ENCODE assay signal across 7 cellular contexts in the genomic region with DNA sequence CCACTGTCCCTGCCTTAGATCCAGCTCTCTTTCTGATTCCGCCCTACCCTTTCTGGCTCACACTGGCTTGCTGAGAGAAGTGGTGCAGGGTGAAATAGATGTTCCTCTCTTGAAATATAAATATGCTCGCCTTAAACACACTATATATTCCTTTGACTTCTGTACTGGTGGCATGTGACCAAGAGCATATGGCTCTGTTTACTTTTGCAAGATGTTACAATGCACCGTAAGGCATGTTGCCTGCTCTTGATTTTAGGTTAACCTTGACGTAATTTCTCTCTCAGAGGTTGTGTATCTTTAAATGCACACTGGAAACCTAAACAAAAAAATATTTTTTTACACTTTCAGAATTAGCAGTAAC. TPM values are rescaled to one million over a fixed set of nuclear protein-coding genes. Genes with fewer than 3 reads are reported as not detected.
DNase-seq lines count a peak whose midpoint lies in the region; ATAC-seq and TF ChIP-seq lines count a peak whose summit lies in the region.

No MANE protein-coding gene starts in this region.

- no peaks in the 10 kb centered on the region for H3K4me1 ChIP-seq in prostate gland (replicated peaks)

- H3K4me3 ChIP-seq in NB4 (ENCODE audit: low read depth, low read length) (peak overlapping the region; percentile 87), epithelial cell of esophagus (ENCODE audit: low read length) (peak overlapping the region; percentile 93), prostate gland (peak overlapping the region; percentile 73 to 85)

- H3K27ac ChIP-seq in prostate gland, result peak overlapping the region in 1 of 2 donors; percentile 67

- no peaks in the 10 kb centered on the region for H3K9me3 ChIP-seq in prostate gland

- DNase-seq in NB4 (ENCODE audit: low read depth), result no peak
- no peak for DNase-seq in epithelial cell of esophagus (ENCODE audit: low read depth)
- no peak for DNase-seq in prostate gland (ENCODE audit: low spot score)
- no peak for DNase-seq in NCI-H187 treated with DMSO at 0.1 percent for 48 hours (lab: John Stamatoyannopoulos, UW)

- peak; percentile 1 for ATAC-seq in GM19452 (IDR thresholded peaks at IDR 0.05; ENCODE audit: unreplicated experiment)
- no peak for ATAC-seq in GM18511 (IDR thresholded peaks at IDR 0.05; ENCODE audit: unreplicated experiment)
- ATAC-seq in HG03159 (IDR thresholded peaks at IDR 0.05; ENCODE audit: unreplicated experiment), result no peak

- TF ChIP-seq POLR2A in NB4 (IDR thresholded peaks at IDR 0.05; ENCODE audit: extremely low read depth, insufficient read length) (no peak), prostate gland (IDR thresholded peaks at IDR 0.05) (no peak)

- peaks cover 15% of the 10 kb centered on the region for H3K27me3 ChIP-seq in prostate gland (replicated peaks; ENCODE audit: insufficient read depth)

- 13% methylated on average over 4 of the region's 4 CpGs for WGBS in prostate gland

- H3K36me3 ChIP-seq in prostate gland, result no peaks in the 10 kb centered on the region

- no peak for TF ChIP-seq CTCF in NB4 (IDR thresholded peaks at IDR 0.05; ENCODE audit: low read depth, low read length)
- TF ChIP-seq CTCF in epithelial cell of esophagus (IDR thresholded peaks at IDR 0.05; ENCODE audit: insufficient read depth, low read depth, low read length, missing control alignments), result no peak
- TF ChIP-seq CTCF in prostate gland (IDR thresholded peaks at IDR 0.05), result no peak

- intact Hi-C loops in prostate gland (cut with DNase I), result no loop called here

RNA-seq across cellular contexts. Expression of gene RSRC1, which starts 0.7 kb away (rescaled TPM):
- 10 to 100 TPM; 36.5 to 50.7 TPM for total RNA-seq in prostate gland

RNA-seq across cellular contexts. Expression of gene SHOX2, which starts 4.4 kb away (rescaled TPM):
- 1 to 10 TPM in 1 of 2 donors, not detected in 1; 2.0 TPM for total RNA-seq in prostate gland
